ENCODE assay signal across 7 cellular contexts in the genomic region with DNA sequence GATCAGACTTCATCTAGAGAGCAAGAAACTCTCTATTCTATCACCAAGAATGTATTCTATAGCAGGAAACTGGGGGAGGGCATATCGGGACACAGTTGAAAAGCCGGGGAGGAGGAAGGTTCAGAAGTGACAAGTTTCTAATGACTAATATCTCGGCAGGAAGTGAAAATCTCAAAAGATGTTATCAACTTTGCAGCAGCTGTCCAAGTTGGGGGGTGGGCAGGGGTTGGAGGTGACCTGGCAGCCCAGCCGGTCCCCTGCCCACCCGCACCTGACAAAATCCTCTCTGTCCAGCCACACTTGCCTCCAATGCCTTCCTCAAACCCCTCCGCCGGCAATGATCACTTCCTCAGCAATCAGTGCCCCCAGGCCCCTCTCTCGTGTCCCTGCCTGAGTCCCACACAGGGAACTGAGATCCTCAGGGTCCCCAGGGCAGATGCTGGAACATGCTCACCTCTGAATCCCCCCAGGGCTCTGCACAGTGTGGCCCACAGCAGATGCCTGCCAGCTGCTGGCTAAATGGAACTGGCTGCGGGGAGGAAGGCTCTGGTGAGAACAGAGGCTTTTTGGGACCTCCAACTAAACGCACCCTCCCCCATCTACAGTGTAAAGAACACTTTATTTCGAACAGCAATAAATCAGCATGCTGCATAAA. TPM values are rescaled to one million over a fixed set of nuclear protein-coding genes. Genes with fewer than 3 reads are reported as not detected.
DNase-seq lines count a peak whose midpoint lies in the region; ATAC-seq and TF ChIP-seq lines count a peak whose summit lies in the region.

No MANE protein-coding gene starts in this region.

- H4K5ac ChIP-seq in H9 (ENCODE audit: insufficient read length, low read depth, low read length): no peak overlapping the region

- no peak overlapping the region for H3K18ac ChIP-seq in H9 (ENCODE audit: insufficient read length, low read depth, low read length)

- no peak overlapping the region for H2BK15ac ChIP-seq in H9 (ENCODE audit: low read depth, low read length)

- H3K9me2 ChIP-seq in MM.1S (replicated peaks; ENCODE audit: insufficient read depth, low read length): no peaks in the 10 kb centered on the region

- no peaks in the 10 kb centered on the region for H3K23me2 ChIP-seq in H9 (ENCODE audit: insufficient read length, low read depth, low read length, poor library complexity, severe bottlenecking)

- peak; percentile 38 for ATAC-seq in GM18858 (IDR thresholded peaks at IDR 0.05; ENCODE audit: unreplicated experiment)

- H3K27ac ChIP-seq in H9 (ENCODE audit: insufficient read length, low read depth, low read length): no peak overlapping the region
- peak overlapping the region; percentile 100 for H3K27ac ChIP-seq in MM.1S (ENCODE audit: low read length)

- H3K23ac ChIP-seq in H9 (ENCODE audit: insufficient read length, low read depth, low read length): no peak overlapping the region

- no peak overlapping the region for H2AFZ ChIP-seq in H9 (ENCODE audit: low read length)
- no peak overlapping the region for H2AFZ ChIP-seq in MM.1S (ENCODE audit: low read length)

- H3K4me3 ChIP-seq in MM.1S (ENCODE audit: low read length): peak overlapping the region; percentile 42

- H3T11ph ChIP-seq in H9 (ENCODE audit: low read length): no peak overlapping the region

- H3K4me1 Mint-ChIP-seq in H9: peaks cover 74 to 79% of the 10 kb centered on the region in 2 experiments
- H3K4me1 Mint-ChIP-seq in activated T-cell treated with anti-CD3 and anti-CD28 coated beads, Interleukin-2, amount 50 U/mL, for 24 hours (ENCODE audit: low read depth): peaks cover 99% of the 10 kb centered on the region

- no peak overlapping the region for H2BK120ac ChIP-seq in H9 (ENCODE audit: low read depth, low read length, poor library complexity, severe bottlenecking)

- H3K4me1 ChIP-seq in H9 (ENCODE audit: insufficient read depth, low read length) (peaks cover 4% of the 10 kb centered on the region; the same call in 1 of the 2 replicates), MM.1S (ENCODE audit: low read length) (peaks cover 88% of the 10 kb centered on the region)

- no peak overlapping the region for H2AK5ac ChIP-seq in H9 (ENCODE audit: insufficient read length, low read length)

- no peaks in the 10 kb centered on the region for H3K9me3 ChIP-seq in H9 (ENCODE audit: control insufficient read depth, low read depth, low read length)
- no peaks in the 10 kb centered on the region for H3K9me3 ChIP-seq in MM.1S (replicated peaks; ENCODE audit: insufficient read depth, low read length)

- no peak overlapping the region for H3K4me3 Mint-ChIP-seq in H9
- peak overlapping the region; percentile 71 for H3K4me3 Mint-ChIP-seq in activated T-cell treated with anti-CD3 and anti-CD28 coated beads, Interleukin-2, amount 50 U/mL, for 24 hours

- no peaks in the 10 kb centered on the region for H3K27me3 Mint-ChIP-seq in H9 (ENCODE audit: low read depth)
- no peaks in the 10 kb centered on the region for H3K27me3 Mint-ChIP-seq in activated T-cell treated with anti-CD3 and anti-CD28 coated beads, Interleukin-2, amount 50 U/mL, for 24 hours

- H3K79me1 ChIP-seq in H9 (ENCODE audit: insufficient read depth, low read depth, low read length, poor library complexity, severe bottlenecking): peaks cover 3% of the 10 kb centered on the region

- H3K27me3 ChIP-seq in H9 (ENCODE audit: insufficient read depth, low read length) (no peaks in the 10 kb centered on the region), MM.1S (replicated peaks; ENCODE audit: insufficient read depth, low read length) (no peaks in the 10 kb centered on the region)

- H3K79me2 ChIP-seq in H9 (ENCODE audit: insufficient read depth, low read length): peaks cover 6% of the 10 kb centered on the region; the same call in 1 of the 2 replicates
- peaks cover 92% of the 10 kb centered on the region for H3K79me2 ChIP-seq in MM.1S (ENCODE audit: low read length)

- TF ChIP-seq CTCF in H9 (conservative IDR thresholded peaks at IDR 0.05): no peak
- no peak for TF ChIP-seq CTCF in MM.1S (IDR thresholded peaks at IDR 0.05; ENCODE audit: low read length)

- H4K8ac ChIP-seq in H9 (replicated peaks; ENCODE audit: insufficient read length, low read depth, low read length): no peak overlapping the region

- H3F3A ChIP-seq in MM.1S (ENCODE audit: insufficient read depth, low read length): peaks cover 87% of the 10 kb centered on the region

- no peak for DNase-seq in H9
- peak; percentile 80 for DNase-seq in MM.1S
- peak; percentile 69 for DNase-seq in activated T-cell treated with anti-CD3 and anti-CD28 coated beads, Interleukin-2, amount 50 U/mL, for 24 hours
- peak; percentile 64 for DNase-seq in putamen (ENCODE audit: low spot score)
- DNase-seq in inferior parietal cortex (ENCODE audit: extremely low spot score): no peak
- no peak for DNase-seq in NCI-H2081 (lab: John Stamatoyannopoulos, UW)

- H3K4ac ChIP-seq in H9 (ENCODE audit: low read depth, low read length): no peak overlapping the region

- H2BK20ac ChIP-seq in H9 (ENCODE audit: low read depth, low read length, poor library complexity, severe bottlenecking): no peak overlapping the region

- H3K4me2 ChIP-seq in H9 (ENCODE audit: insufficient read depth, insufficient read length, low read length) (no peak overlapping the region), MM.1S (ENCODE audit: low read depth, low read length) (peak overlapping the region; percentile 93)

- H3K36me3 Mint-ChIP-seq in H9 (ENCODE audit: insufficient read depth in 1 of 3, low read depth in 3 of 3): peaks cover 0 to 1% (median 0%) of the 10 kb centered on the region in 3 experiments; a peak in 1 of 7 replicates
- H3K36me3 Mint-ChIP-seq in activated T-cell treated with anti-CD3 and anti-CD28 coated beads, Interleukin-2, amount 50 U/mL, for 24 hours (ENCODE audit: low read depth): peaks cover 46% of the 10 kb centered on the region

- no CpG with 5 or more reads among the region's 11 CpGs for WGBS in H9 (ENCODE audit: extremely low coverage, insufficient read length, low lambda C conversion rate)

- no peak overlapping the region for H2BK5ac ChIP-seq in H9 (ENCODE audit: insufficient read length, low read length)

- peak overlapping the region in 2 of 3 experiments; percentile 9 to 26; a peak in 2 of 7 replicates for H3K27ac Mint-ChIP-seq in H9
- peak overlapping the region; percentile 92 for H3K27ac Mint-ChIP-seq in activated T-cell treated with anti-CD3 and anti-CD28 coated beads, Interleukin-2, amount 50 U/mL, for 24 hours

- H3K14ac ChIP-seq in H9 (ENCODE audit: insufficient read depth, low read length): no peak overlapping the region

- H4K20me1 ChIP-seq in H9 (ENCODE audit: control insufficient read depth, insufficient read depth, insufficient read length) (peaks cover 2% of the 10 kb centered on the region), MM.1S (ENCODE audit: insufficient read depth, low read length) (no peaks in the 10 kb centered on the region)

- H4K91ac ChIP-seq in H9 (ENCODE audit: insufficient read length, low read depth, low read length): no peak overlapping the region

- H3K9me3 Mint-ChIP-seq in H9: no peaks in the 10 kb centered on the region; a peak in 1 of 5 replicates
- no peaks in the 10 kb centered on the region for H3K9me3 Mint-ChIP-seq in activated T-cell treated with anti-CD3 and anti-CD28 coated beads, Interleukin-2, amount 50 U/mL, for 24 hours

- no peak overlapping the region for H3K56ac ChIP-seq in H9 (ENCODE audit: insufficient read length, low read depth, low read length)

- H3K9ac ChIP-seq in H9 (ENCODE audit: extremely low read depth, insufficient read length, low read length) (no peak overlapping the region), MM.1S (ENCODE audit: low read length) (peak overlapping the region; percentile 98)

- H3K36me3 ChIP-seq in MM.1S (replicated peaks; ENCODE audit: insufficient read depth, low read length): no peaks in the 10 kb centered on the region

- H2BK12ac ChIP-seq in H9 (ENCODE audit: insufficient read length, low read depth, low read length): no peak overlapping the region

RNA-seq across cellular contexts. Expression of a gene that starts 43.9 kb away (rescaled TPM):
- total RNA-seq in H9 (2021): 46.6 and 52.4 TPM in 2 replicates

Comparison
In these comparisons a context has a peak if more than half of its experiments do, and no peak if none do; other contexts are left out.
1. DNase-seq: peak in MM.1S (single experiment), activated T-cell treated with anti-CD3 and anti-CD28 coated beads, Interleukin-2, amount 50 U/mL, for 24 hours (single experiment) and putamen (single experiment); none in H9 (single experiment), inferior parietal cortex (single experiment) and NCI-H2081 (0 of 2).